In genomic region chr16:31478956-31479355, GRCh38 we compare ENCODE assay signal across 28 cellular contexts. TPM values are rescaled to one million over a fixed set of nuclear protein-coding genes. Genes with fewer than 3 reads are reported as not detected.
"Had no signal": no experiment of that assay in that cellular context is flagged by ENCODE, and none has a peak within 500 bp of the region (broad histone marks: within the 10 kb centered on the region; RNA-seq: fewer than 3 reads in every experiment).

No MANE protein-coding gene starts in this region.

- H3K4me1 ChIP-seq: psoas muscle had no signal

- FAIRE-seq: colon, kidney had no signal

- H3K9me3 ChIP-seq: esophagus squamous epithelium, gastroesophageal sphincter, left ventricle myocardium inferior, lower lobe of right lung, psoas muscle, suprapubic skin, thyroid gland, upper lobe of right lung, vagina had no signal

- DNase-seq: effector memory CD8-positive, alpha-beta T cell; esophagus squamous epithelium; foreskin fibroblast; glutamatergic neuron; immature natural killer cell; kidney; left cardiac atrium; left ventricle myocardium inferior; lower lobe of right lung; natural killer cell; retina; stimulated activated CD4-positive, alpha-beta T cell treated with anti-CD3 and anti-CD28 coated beads, Interleukin-2, amount 100 ng/mL, for 24 hours; stimulated activated naive CD4-positive, alpha-beta T cell treated with Interleukin-2 at 50 U/mL for 16 hours; thyroid gland; upper lobe of right lung had no signal

- H3K27ac Mint-ChIP-seq: dendritic cell treated with granulocyte-macrophage colony-stimulating factor and Interleukin-4, amounts not matched to agents 40 ng/mL and 50 ng/mL, for 4 days; effector memory CD8-positive, alpha-beta T cell; immature natural killer cell; memory B cell; mesothelial cell of epicardium; natural killer cell had no signal

- H3K4me3 ChIP-seq: esophagus squamous epithelium, gastroesophageal sphincter, left ventricle myocardium inferior, lower lobe of right lung, psoas muscle, suprapubic skin, thyroid gland, upper lobe of right lung, vagina had no signal

- H3K27ac ChIP-seq: epithelial cell of prostate, esophagus squamous epithelium, left ventricle myocardium inferior, psoas muscle, suprapubic skin, vagina had no signal

- H3K36me3 Mint-ChIP-seq: memory B cell, natural killer cell had no signal

- H3K4me3 Mint-ChIP-seq: dendritic cell treated with granulocyte-macrophage colony-stimulating factor and Interleukin-4, amounts not matched to agents 40 ng/mL and 50 ng/mL, for 4 days had no signal

- ATAC-seq: effector memory CD8-positive, alpha-beta T cell; gastroesophageal sphincter; lower lobe of right lung; natural killer cell; psoas muscle; sciatic nerve; upper lobe of right lung had no signal

- H3K27me3 ChIP-seq: gastroesophageal sphincter, suprapubic skin, thyroid gland, upper lobe of right lung, vagina had no signal

- H3K9me3 Mint-ChIP-seq: dendritic cell treated with granulocyte-macrophage colony-stimulating factor and Interleukin-4, amounts not matched to agents 40 ng/mL and 50 ng/mL, for 4 days; effector memory CD8-positive, alpha-beta T cell; memory B cell; mesothelial cell of epicardium; natural killer cell had no signal

- H3K27me3 Mint-ChIP-seq: effector memory CD8-positive, alpha-beta T cell had no signal

RNA-seq across cellular contexts. Expression of gene SLC5A2, which starts 4.0 kb away (rescaled TPM):
- total RNA-seq: esophagus squamous epithelium, gastroesophageal sphincter, left cardiac atrium, left ventricle myocardium inferior, myocyte, omental fat pad, psoas muscle, sciatic nerve, skeletal muscle tissue, vagina had no signal
